Comparison of ENCODE assay signal across 9 cellular contexts in genomic region chr1:27601321-27601770, GRCh38. TPM values are rescaled to one million over a fixed set of nuclear protein-coding genes. Genes with fewer than 3 reads are reported as not detected.
DNase-seq lines count a peak whose midpoint lies in the region; ATAC-seq and TF ChIP-seq lines count a peak whose summit lies in the region.
"Had no signal": no experiment of that assay in that cellular context is flagged by ENCODE, and none has a peak within 500 bp of the region (broad histone marks: within the 10 kb centered on the region; RNA-seq: fewer than 3 reads in every experiment).

No MANE protein-coding gene starts in this region.

- POLR2A ChIA-PET in Panc1 (lab: Charles Lee): interaction anchor here (1.1 kb wide), 1 partner anchor 33 kb away, joined by 3 read pairs; no protein-coding TSS in a partner anchor

- H3K27me3 Mint-ChIP-seq in CD4-positive, CD25-positive, alpha-beta regulatory T cell: peaks cover 4% of the 10 kb centered on the region

- H3K4me3 Mint-ChIP-seq in CD4-positive, CD25-positive, alpha-beta regulatory T cell: peak overlapping the region; percentile 36 to 88 (median 74)

- peak overlapping the region in 2 of 3 donors; percentile 7 to 87 for H3K27ac Mint-ChIP-seq in CD4-positive, CD25-positive, alpha-beta regulatory T cell
- H3K27ac Mint-ChIP-seq: activated naive CD4-positive, alpha-beta T cell treated with anti-CD3 and anti-CD28 coated beads, Interleukin-2, amount 50 U/mL, for 72 hours had no signal

- no peaks in the 10 kb centered on the region for H3K9me3 ChIP-seq in CD4-positive, CD25-positive, alpha-beta regulatory T cell (ENCODE audit: control insufficient read depth in 2 of 2, low read length in 2 of 2)
- H3K9me3 ChIP-seq in Panc1 (ENCODE audit: control insufficient read depth, insufficient read depth, low read depth, low read length) (no peaks in the 10 kb centered on the region), osteoblast (ENCODE audit: low read depth, low read length) (no peaks in the 10 kb centered on the region)

- peaks cover 0 to 1% (median 0%) of the 10 kb centered on the region in 7 donors for H3K9me3 Mint-ChIP-seq in CD4-positive, CD25-positive, alpha-beta regulatory T cell
- H3K9me3 Mint-ChIP-seq: activated naive CD4-positive, alpha-beta T cell treated with anti-CD3 and anti-CD28 coated beads, Interleukin-2, amount 50 U/mL, for 72 hours had no signal

- H3K4me1 ChIP-seq in CD4-positive, CD25-positive, alpha-beta regulatory T cell (ENCODE audit: control insufficient read depth, insufficient read depth, low read length, poor library complexity, severe bottlenecking): peaks cover 49% of the 10 kb centered on the region
- H3K4me1 ChIP-seq in Panc1 (ENCODE audit: control insufficient read depth, insufficient read depth, low read length) (peaks cover 61% of the 10 kb centered on the region), osteoblast (ENCODE audit: insufficient read depth, low read length) (peaks cover 51% of the 10 kb centered on the region)

- H3K36me3 ChIP-seq in CD4-positive, CD25-positive, alpha-beta regulatory T cell (ENCODE audit: control insufficient read depth, insufficient read depth, low read length): no peaks in the 10 kb centered on the region
- peaks cover 2% of the 10 kb centered on the region; the same call in 1 of the 2 replicates for H3K36me3 ChIP-seq in Panc1 (ENCODE audit: control insufficient read depth, insufficient read depth, low read length)
- H3K36me3 ChIP-seq in osteoblast (ENCODE audit: insufficient read depth, low read length): no peaks in the 10 kb centered on the region

- no peak for DNase-seq in CD4-positive, CD25-positive, alpha-beta regulatory T cell
- DNase-seq in Panc1 (ENCODE audit: low read depth, low spot score) (no peak), epithelial cell of prostate (ENCODE audit: low read depth, low spot score) (no peak), osteoblast (ENCODE audit: insufficient read length, low spot score, missing footprints) (peak; percentile 87), NCI-H774 (lab: John Stamatoyannopoulos, UW) (no peak), AML-193 (lab: John Stamatoyannopoulos, UW) (no peak), kidney tubule cell (ENCODE audit: low spot score) (no peak)

- in situ Hi-C loops in Panc1 (cut with HindIII; ENCODE audit: low pct_unique_long_range_greater_than_20kb, low sequenced_read_pairs): loop anchor here (10.0 kb wide), 1 partner anchor 187 kb away; no protein-coding TSS in a partner anchor

- TF ChIP-seq CTCF in Panc1 (IDR thresholded peaks at IDR 0.05) (no peak), osteoblast (IDR thresholded peaks at IDR 0.05; ENCODE audit: extremely low read depth, low read depth, low read length) (no peak)

- CTCF ChIA-PET in Panc1 (lab: Charles Lee): interaction anchor here (0.7 to 3.0 kb wide), 3 partner anchors 24 to 45 kb away, joined by 3 to 18 read pairs (median 4); no protein-coding TSS in a partner anchor

- BruUV-seq in Panc1 (replicated peaks; lab: Mats Ljungman, UMichigan): TSS peak; percentile 40

- no peak overlapping the region for H3K27ac ChIP-seq in CD4-positive, CD25-positive, alpha-beta regulatory T cell (ENCODE audit: insufficient read depth, low read length, poor library complexity, severe bottlenecking)
- H3K27ac ChIP-seq in Panc1 (ENCODE audit: low read length) (peak overlapping the region; percentile 65), epithelial cell of prostate (peak overlapping the region; percentile 77), osteoblast (ENCODE audit: low read depth, low read length) (peak overlapping the region; percentile 56)

- peaks cover 72% of the 10 kb centered on the region for H3K79me2 ChIP-seq in osteoblast (ENCODE audit: insufficient read depth, low read length)

- ATAC-seq in CD4-positive, CD25-positive, alpha-beta regulatory T cell (ENCODE audit: low read depth in 2 of 2): no peak
- ATAC-seq in Panc1 (no peak), GM18519 (IDR thresholded peaks at IDR 0.05; ENCODE audit: low FRiP score, unreplicated experiment) (no peak)

- peaks cover 61% of the 10 kb centered on the region for H4K20me1 ChIP-seq in osteoblast (ENCODE audit: insufficient read depth, low read length)

- H3K36me3 Mint-ChIP-seq in CD4-positive, CD25-positive, alpha-beta regulatory T cell: no peaks in the 10 kb centered on the region
- H3K36me3 Mint-ChIP-seq: activated naive CD4-positive, alpha-beta T cell treated with anti-CD3 and anti-CD28 coated beads, Interleukin-2, amount 50 U/mL, for 72 hours had no signal

- peaks cover 1 to 63% (median 38%) of the 10 kb centered on the region in 4 donors for H3K4me1 Mint-ChIP-seq in CD4-positive, CD25-positive, alpha-beta regulatory T cell

- H2AFZ ChIP-seq in osteoblast (ENCODE audit: low read length): no peak overlapping the region

- intact Hi-C loops in Panc1 (cut with micrococcal nuclease; ENCODE audit: unreplicated experiment): loop anchor here (5.0 kb wide), 1 partner anchor 34 kb away; no protein-coding TSS in a partner anchor

- H3K27me3 ChIP-seq in CD4-positive, CD25-positive, alpha-beta regulatory T cell (ENCODE audit: control insufficient read depth, insufficient read depth, low read length): no peaks in the 10 kb centered on the region
- H3K27me3 ChIP-seq in Panc1 (ENCODE audit: control insufficient read depth, insufficient read depth, low read length) (no peaks in the 10 kb centered on the region), osteoblast (ENCODE audit: insufficient read depth, low read length) (no peaks in the 10 kb centered on the region)

- peak overlapping the region; percentile 92 for H3K4me2 ChIP-seq in osteoblast (ENCODE audit: insufficient read depth, low read length)

- no peak overlapping the region for H3K4me3 ChIP-seq in CD4-positive, CD25-positive, alpha-beta regulatory T cell (ENCODE audit: low read depth, low read length)
- H3K4me3 ChIP-seq in Panc1 (ENCODE audit: low read depth in 2 of 2, low read length in 2 of 2) (peak overlapping the region; percentile 78 to 86), osteoblast (ENCODE audit: insufficient read depth, low read length) (peak overlapping the region; percentile 87)

RNA-seq across cellular contexts. Expression of gene AHDC1, which starts 2.6 kb away (rescaled TPM):
- 26.2 TPM for total RNA-seq in CD4-positive, CD25-positive, alpha-beta regulatory T cell
- 1 to 10 TPM in 1 of 4 donors, under 1 TPM in 3; 0.07 to 1.4 (median 0.50) TPM for polyA plus RNA-seq in CD4-positive, CD25-positive, alpha-beta regulatory T cell
- total RNA-seq in Panc1 (2021; ENCODE audit: unreplicated experiment) (47.1 TPM), osteoblast (11.2 and 13.3 TPM in 2 replicates)
- polyA plus RNA-seq in Panc1 (2012; ENCODE audit: insufficient read length): 35.8 TPM

RNA-seq across cellular contexts. Expression of gene FGR, which starts 33.6 kb away (rescaled TPM):
- 0.15 TPM for total RNA-seq in CD4-positive, CD25-positive, alpha-beta regulatory T cell
- polyA plus RNA-seq in CD4-positive, CD25-positive, alpha-beta regulatory T cell: under 1 TPM; 0.20 to 0.87 (median 0.33) TPM
- total RNA-seq in Panc1 (2021; ENCODE audit: unreplicated experiment): 0.18 TPM
- not detected for polyA plus RNA-seq in Panc1 (2012; ENCODE audit: insufficient read length)
- total RNA-seq in osteoblast: 0.29 and 0.36 TPM in 2 replicates
